Comparison of ENCODE assay signal across 10 cellular contexts in the genomic region with DNA sequence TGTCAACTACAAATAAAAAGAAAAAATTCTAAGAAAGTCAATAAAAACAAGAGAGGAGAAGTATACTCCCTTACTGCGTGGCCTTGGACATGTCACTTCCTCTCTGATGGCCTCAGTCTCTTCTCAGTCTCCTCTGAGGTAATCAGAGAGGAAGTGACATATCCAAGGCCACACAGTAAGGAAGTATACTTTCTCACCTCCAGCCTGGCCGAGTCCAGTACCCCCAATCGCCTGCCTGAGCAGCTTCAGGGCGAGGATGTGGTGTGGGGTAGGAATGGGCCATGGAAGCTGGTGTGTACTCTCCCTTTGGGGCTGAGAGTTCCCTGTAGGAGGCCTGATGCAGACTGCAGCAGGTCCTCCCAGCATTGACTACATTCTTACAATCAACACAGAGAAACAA. TPM values are rescaled to one million over a fixed set of nuclear protein-coding genes. Genes with fewer than 3 reads are reported as not detected.
A peak's percentile ranks its signal among the peaks of the same experiment; 100 is the strongest.
DNase-seq lines count a peak whose midpoint lies in the region; ATAC-seq and TF ChIP-seq lines count a peak whose summit lies in the region.
"Had no signal": no experiment of that assay in that cellular context is flagged by ENCODE, and none has a peak within 500 bp of the region (broad histone marks: within the 10 kb centered on the region; RNA-seq: fewer than 3 reads in every experiment).

No MANE protein-coding gene starts in this region.

- H3K4me2 ChIP-seq in parathyroid adenoma (ENCODE audit: low read length) = peak overlapping the region; percentile 54

- intact Hi-C loops in activated B cell treated with CpG ODN at 0.5 μM for 24 hours (cut with micrococcal nuclease) = no loop called here

- H3K36me3 ChIP-seq in parathyroid adenoma (ENCODE audit: control insufficient read depth, insufficient read depth, low read length) = no peaks in the 10 kb centered on the region

- H3K27me3 ChIP-seq in parathyroid adenoma (ENCODE audit: control insufficient read depth, insufficient read depth, low read length) = no peaks in the 10 kb centered on the region

- TF ChIP-seq CTCF in activated B cell treated with CpG ODN at 0.5 μM for 24 hours (IDR thresholded peaks at IDR 0.05) = no peak
- no peak for TF ChIP-seq CTCF in parathyroid adenoma (IDR thresholded peaks at IDR 0.05)

- no peak overlapping the region for H2AFZ ChIP-seq in parathyroid adenoma

- peak in 1 of 2 donors; percentile 49 for DNase-seq in activated T-cell treated with anti-CD3 and anti-CD28 coated beads, Interleukin-2, amount 50 U/mL, for 72 hours
- no peak for DNase-seq in activated T-cell treated with anti-CD3 and anti-CD28 coated beads, Interleukin-2, amount 50 U/mL, for 4 hours
- no peak for DNase-seq in activated B cell treated with CpG ODN at 0.5 μM for 24 hours
- DNase-seq in iPS-NIHi7 (ENCODE audit: extremely low spot score) = no peak
- DNase-seq: NCI-H524 had no signal

- peaks cover 52% of the 10 kb centered on the region for H3K79me2 ChIP-seq in parathyroid adenoma

- H3K4me1 ChIP-seq in parathyroid adenoma = peaks cover 88% of the 10 kb centered on the region

- H3K36me3 Mint-ChIP-seq in activated T-cell treated with anti-CD3 and anti-CD28 coated beads, Interleukin-2, amount 50 U/mL, for 72 hours (ENCODE audit: insufficient read depth in 2 of 2) = peaks cover 32 to 56% of the 10 kb centered on the region in 2 donors
- peaks cover 14% of the 10 kb centered on the region for H3K36me3 Mint-ChIP-seq in activated T-cell treated with anti-CD3 and anti-CD28 coated beads, Interleukin-2, amount 50 U/mL, for 4 hours (ENCODE audit: insufficient read depth)
- H3K36me3 Mint-ChIP-seq in activated B cell treated with CpG ODN at 0.5 μM for 24 hours (ENCODE audit: low read depth) = no peaks in the 10 kb centered on the region

- peaks cover 0 to 2% of the 10 kb centered on the region in 2 donors for H3K9me3 Mint-ChIP-seq in activated T-cell treated with anti-CD3 and anti-CD28 coated beads, Interleukin-2, amount 50 U/mL, for 72 hours
- no peaks in the 10 kb centered on the region for H3K9me3 Mint-ChIP-seq in activated T-cell treated with anti-CD3 and anti-CD28 coated beads, Interleukin-2, amount 50 U/mL, for 4 hours
- H3K9me3 Mint-ChIP-seq in activated B cell treated with CpG ODN at 0.5 μM for 24 hours = no peaks in the 10 kb centered on the region

- ATAC-seq in activated T-cell treated with anti-CD3 and anti-CD28 coated beads, Interleukin-2, amount 50 U/mL, for 72 hours (replicated peaks in 1 of 2) = peak in 1 of 2 donors; percentile 44
- no peak for ATAC-seq in activated T-cell treated with anti-CD3 and anti-CD28 coated beads, Interleukin-2, amount 50 U/mL, for 4 hours
- peak; percentile 62 for ATAC-seq in HG03342 (IDR thresholded peaks at IDR 0.05; ENCODE audit: unreplicated experiment)
- ATAC-seq in activated B cell treated with CpG ODN at 0.5 μM for 24 hours (ENCODE audit: low read depth) = peak; percentile 58
- ATAC-seq in GM21515 (IDR thresholded peaks at IDR 0.05; ENCODE audit: unreplicated experiment) = no peak
- no peak for ATAC-seq in SK-N-SH treated with all-trans-retinoic acid at 6 μM for 48 hours

- no peaks in the 10 kb centered on the region for H3K9me3 ChIP-seq in parathyroid adenoma (ENCODE audit: control insufficient read depth, low read length)

- peak overlapping the region; percentile 68 to 80 for H3K4me3 Mint-ChIP-seq in activated T-cell treated with anti-CD3 and anti-CD28 coated beads, Interleukin-2, amount 50 U/mL, for 72 hours
- H3K4me3 Mint-ChIP-seq in activated T-cell treated with anti-CD3 and anti-CD28 coated beads, Interleukin-2, amount 50 U/mL, for 4 hours = no peak overlapping the region
- H3K4me3 Mint-ChIP-seq in activated B cell treated with CpG ODN at 0.5 μM for 24 hours = no peak overlapping the region

- POLR2A ChIA-PET in activated B cell treated with CpG ODN at 0.5 μM for 24 hours (lab: Charles Lee) = no interaction called here

- peaks cover 99% of the 10 kb centered on the region for H3K4me1 Mint-ChIP-seq in activated T-cell treated with anti-CD3 and anti-CD28 coated beads, Interleukin-2, amount 50 U/mL, for 72 hours (ENCODE audit: low read depth)
- peaks cover 63% of the 10 kb centered on the region for H3K4me1 Mint-ChIP-seq in activated T-cell treated with anti-CD3 and anti-CD28 coated beads, Interleukin-2, amount 50 U/mL, for 4 hours (ENCODE audit: low read depth)
- peaks cover 13% of the 10 kb centered on the region for H3K4me1 Mint-ChIP-seq in activated B cell treated with CpG ODN at 0.5 μM for 24 hours

- no peak overlapping the region for H3K9ac ChIP-seq in parathyroid adenoma

- CTCF ChIA-PET in activated B cell treated with CpG ODN at 0.5 μM for 24 hours (lab: Charles Lee) = no interaction called here

- H3K27ac ChIP-seq in parathyroid adenoma = peak overlapping the region; percentile 96
- H3K27ac ChIP-seq: epithelial cell of prostate had no signal

- peak overlapping the region; percentile 21 for H3K4me3 ChIP-seq in parathyroid adenoma (ENCODE audit: low read depth, low read length)

- peak overlapping the region; percentile 88 for H3K27ac Mint-ChIP-seq in activated T-cell treated with anti-CD3 and anti-CD28 coated beads, Interleukin-2, amount 50 U/mL, for 72 hours
- H3K27ac Mint-ChIP-seq in activated B cell treated with CpG ODN at 0.5 μM for 24 hours = no peak overlapping the region

- no peaks in the 10 kb centered on the region for H3K27me3 Mint-ChIP-seq in activated T-cell treated with anti-CD3 and anti-CD28 coated beads, Interleukin-2, amount 50 U/mL, for 72 hours (ENCODE audit: low read depth)
- H3K27me3 Mint-ChIP-seq in activated T-cell treated with anti-CD3 and anti-CD28 coated beads, Interleukin-2, amount 50 U/mL, for 4 hours (ENCODE audit: low read depth) = peaks cover 2% of the 10 kb centered on the region
- H3K27me3 Mint-ChIP-seq in activated B cell treated with CpG ODN at 0.5 μM for 24 hours = no peaks in the 10 kb centered on the region

TF ChIP-seq in SK-N-SH treated with all-trans-retinoic acid at 6 μM for 48 hours, 23 proteins besides CTCF, POLR2A, EP300 and RAD21 (continues in another document):
- TF ChIP-seq RARB (CRISPR knock-in tag; IDR thresholded peaks at IDR 0.05) (no peak), TCF4 (CRISPR knock-in tag; IDR thresholded peaks at IDR 0.05; ENCODE audit: borderline replicate concordance) (no peak), ZFP3 (CRISPR knock-in tag; IDR thresholded peaks at IDR 0.05) (no peak), ZNF565 (CRISPR knock-in tag; conservative IDR thresholded peaks at IDR 0.05; ENCODE audit: low read depth) (no peak), ARNTL (CRISPR knock-in tag; IDR thresholded peaks at IDR 0.05; ENCODE audit: borderline replicate concordance, low read depth) (no peak)
- TF ChIP-seq, protein P1, sequence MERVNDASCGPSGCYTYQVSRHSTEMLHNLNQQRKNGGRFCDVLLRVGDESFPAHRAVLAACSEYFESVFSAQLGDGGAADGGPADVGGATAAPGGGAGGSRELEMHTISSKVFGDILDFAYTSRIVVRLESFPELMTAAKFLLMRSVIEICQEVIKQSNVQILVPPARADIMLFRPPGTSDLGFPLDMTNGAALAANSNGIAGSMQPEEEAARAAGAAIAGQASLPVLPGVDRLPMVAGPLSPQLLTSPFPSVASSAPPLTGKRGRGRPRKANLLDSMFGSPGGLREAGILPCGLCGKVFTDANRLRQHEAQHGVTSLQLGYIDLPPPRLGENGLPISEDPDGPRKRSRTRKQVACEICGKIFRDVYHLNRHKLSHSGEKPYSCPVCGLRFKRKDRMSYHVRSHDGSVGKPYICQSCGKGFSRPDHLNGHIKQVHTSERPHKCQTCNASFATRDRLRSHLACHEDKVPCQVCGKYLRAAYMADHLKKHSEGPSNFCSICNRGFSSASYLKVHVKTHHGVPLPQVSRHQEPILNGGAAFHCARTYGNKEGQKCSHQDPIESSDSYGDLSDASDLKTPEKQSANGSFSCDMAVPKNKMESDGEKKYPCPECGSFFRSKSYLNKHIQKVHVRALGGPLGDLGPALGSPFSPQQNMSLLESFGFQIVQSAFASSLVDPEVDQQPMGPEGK (CRISPR knock-in tag; IDR thresholded peaks at IDR 0.05; ENCODE audit: borderline replicate concordance) = no peak
- TF ChIP-seq, protein P2, sequence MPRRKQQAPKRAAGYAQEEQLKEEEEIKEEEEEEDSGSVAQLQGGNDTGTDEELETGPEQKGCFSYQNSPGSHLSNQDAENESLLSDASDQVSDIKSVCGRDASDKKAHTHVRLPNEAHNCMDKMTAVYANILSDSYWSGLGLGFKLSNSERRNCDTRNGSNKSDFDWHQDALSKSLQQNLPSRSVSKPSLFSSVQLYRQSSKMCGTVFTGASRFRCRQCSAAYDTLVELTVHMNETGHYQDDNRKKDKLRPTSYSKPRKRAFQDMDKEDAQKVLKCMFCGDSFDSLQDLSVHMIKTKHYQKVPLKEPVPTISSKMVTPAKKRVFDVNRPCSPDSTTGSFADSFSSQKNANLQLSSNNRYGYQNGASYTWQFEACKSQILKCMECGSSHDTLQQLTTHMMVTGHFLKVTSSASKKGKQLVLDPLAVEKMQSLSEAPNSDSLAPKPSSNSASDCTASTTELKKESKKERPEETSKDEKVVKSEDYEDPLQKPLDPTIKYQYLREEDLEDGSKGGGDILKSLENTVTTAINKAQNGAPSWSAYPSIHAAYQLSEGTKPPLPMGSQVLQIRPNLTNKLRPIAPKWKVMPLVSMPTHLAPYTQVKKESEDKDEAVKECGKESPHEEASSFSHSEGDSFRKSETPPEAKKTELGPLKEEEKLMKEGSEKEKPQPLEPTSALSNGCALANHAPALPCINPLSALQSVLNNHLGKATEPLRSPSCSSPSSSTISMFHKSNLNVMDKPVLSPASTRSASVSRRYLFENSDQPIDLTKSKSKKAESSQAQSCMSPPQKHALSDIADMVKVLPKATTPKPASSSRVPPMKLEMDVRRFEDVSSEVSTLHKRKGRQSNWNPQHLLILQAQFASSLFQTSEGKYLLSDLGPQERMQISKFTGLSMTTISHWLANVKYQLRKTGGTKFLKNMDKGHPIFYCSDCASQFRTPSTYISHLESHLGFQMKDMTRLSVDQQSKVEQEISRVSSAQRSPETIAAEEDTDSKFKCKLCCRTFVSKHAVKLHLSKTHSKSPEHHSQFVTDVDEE (CRISPR knock-in tag; IDR thresholded peaks at IDR 0.05) = no peak

RNA-seq across cellular contexts. Expression of a gene that starts 15.8 kb away (rescaled TPM):
- 100 to 1,000 TPM; 217 to 224 TPM for total RNA-seq in activated T-cell treated with anti-CD3 and anti-CD28 coated beads, Interleukin-2, amount 50 U/mL, for 72 hours
- 10 to 100 TPM; 83.5 to 95.1 (median 87.3) TPM for total RNA-seq in activated T-cell treated with anti-CD3 and anti-CD28 coated beads, Interleukin-2, amount 50 U/mL, for 4 hours
- 0.64 and 0.86 TPM in 2 replicates for total RNA-seq in activated B cell treated with CpG ODN at 0.5 μM for 24 hours

Comparison
In these comparisons a context has a peak if more than half of its experiments do, and no peak if none do; other contexts are left out.
1. H3K4me3 Mint-ChIP-seq: peak in activated T-cell treated with anti-CD3 and anti-CD28 coated beads, Interleukin-2, amount 50 U/mL, for 72 hours (2 of 2); none in activated T-cell treated with anti-CD3 and anti-CD28 coated beads, Interleukin-2, amount 50 U/mL, for 4 hours (single experiment) and activated B cell treated with CpG ODN at 0.5 μM for 24 hours (single experiment).
2. ATAC-seq: peak in HG03342 (single experiment) and activated B cell treated with CpG ODN at 0.5 μM for 24 hours (single experiment); none in activated T-cell treated with anti-CD3 and anti-CD28 coated beads, Interleukin-2, amount 50 U/mL, for 4 hours (0 of 2), GM21515 (single experiment) and SK-N-SH treated with all-trans-retinoic acid at 6 μM for 48 hours (single experiment).
3. RNA of a gene that starts 15.8 kb away (total RNA-seq): 217 to 224 TPM in activated T-cell treated with anti-CD3 and anti-CD28 coated beads, Interleukin-2, amount 50 U/mL, for 72 hours and 83.5 to 95.1 TPM in activated T-cell treated with anti-CD3 and anti-CD28 coated beads, Interleukin-2, amount 50 U/mL, for 4 hours; 0.64 to 0.86 TPM in activated B cell treated with CpG ODN at 0.5 μM for 24 hours; every median in the first group is over 10 times any median in the second.